15 cellular contexts compared by ENCODE assay signal in the genomic region with DNA sequence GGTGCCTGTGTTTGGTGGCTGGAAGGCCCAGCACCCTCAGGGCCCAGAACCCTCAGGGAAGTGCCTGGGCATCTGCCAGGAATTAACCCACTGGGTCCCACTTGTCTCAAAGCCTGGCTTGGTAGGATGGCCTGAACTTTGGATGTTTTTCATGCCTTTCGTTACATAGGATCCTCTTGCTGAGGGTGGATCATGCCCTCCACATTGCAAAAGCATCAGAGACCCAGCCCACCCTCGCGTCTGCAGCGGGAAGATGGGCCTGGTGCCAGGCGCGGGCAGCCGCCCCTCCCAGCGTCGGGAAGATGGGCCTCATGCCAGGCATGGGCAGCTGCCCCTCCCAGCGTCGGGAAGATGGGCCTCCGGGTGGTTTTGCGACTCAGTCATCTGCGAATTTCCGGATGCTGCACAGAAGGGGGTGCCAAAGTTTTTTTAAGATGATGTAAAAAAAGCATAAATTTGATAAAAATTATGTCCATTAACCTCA. TPM values are rescaled to one million over a fixed set of nuclear protein-coding genes. Genes with fewer than 3 reads are reported as not detected.
DNase-seq lines count a peak whose midpoint lies in the region; ATAC-seq and TF ChIP-seq lines count a peak whose summit lies in the region.
"Had no signal": no experiment of that assay in that cellular context is flagged by ENCODE, and none has a peak within 500 bp of the region (broad histone marks: within the 10 kb centered on the region; RNA-seq: fewer than 3 reads in every experiment).

No MANE protein-coding gene starts in this region.

- DNase-seq in DMS 273 (lab: John Stamatoyannopoulos, UW; ENCODE audit: unreplicated experiment) (peak; percentile 72), NCI-H1092 treated with DMSO at 0.1 percent for 48 hours (lab: John Stamatoyannopoulos, UW) (peak; percentile 90), SK-N-SH (peak; percentile 98), myocyte (ENCODE audit: low read depth) (peak; percentile 57)
- DNase-seq in activated naive CD4-positive, alpha-beta T cell (lab: John Stamatoyannopoulos, UW) = no peak
- DNase-seq: activated CD4-positive, alpha-beta T cell treated with anti-CD3 and anti-CD28 coated beads, Interleukin-2, amount 50 U/mL, for 1 hour; activated T-cell treated with anti-CD3 and anti-CD28 coated beads, Interleukin-2, amount 50 U/mL, for 4 hours; HCEC 1CT; NCI-H1048; stomach had no signal

- TF ChIP-seq CTCF in SK-N-SH (IDR thresholded peaks at IDR 0.05) = 0 out of 2 replicates have a peak, but pooled peaks have one; percentile 9

- POLR2A ChIA-PET in SK-N-SH (lab: Yijun Ruan, JAX) = interaction anchor here (0.9 to 2.8 kb wide), 2 partner anchors 11 to 68 kb away, joined by 3 to 21 read pairs; no protein-coding TSS in a partner anchor

- no peaks in the 10 kb centered on the region; the same call in 1 of the 2 replicates for H3K79me2 ChIP-seq in SK-N-SH (ENCODE audit: insufficient read depth)

- ATAC-seq in GM21367 (IDR thresholded peaks at IDR 0.05; ENCODE audit: unreplicated experiment) (no peak), HG02884 (IDR thresholded peaks at IDR 0.05; ENCODE audit: unreplicated experiment) (no peak), GM18517 (IDR thresholded peaks at IDR 0.05; ENCODE audit: unreplicated experiment) (no peak)
- ATAC-seq: activated T-cell treated with anti-CD3 and anti-CD28 coated beads, Interleukin-2, amount 50 U/mL, for 4 hours had no signal

- peak overlapping the region; percentile 56 to 87 for H3K27ac ChIP-seq in SK-N-SH (ENCODE audit: low read depth in 2 of 2, low read length in 1 of 2)
- H3K27ac ChIP-seq: BLaER1 treated with 17β-estradiol and CSF1 and Interleukin-3, amounts not matched to agents 10 nM and 100 nM; vagina had no signal

- H3K36me3 ChIP-seq in SK-N-SH (replicated peaks in 1 of 2; ENCODE audit: control insufficient read depth in 1 of 2, insufficient read depth in 2 of 2, low read length in 1 of 2) = peaks cover 41 to 60% of the 10 kb centered on the region in 2 experiments

- no peaks in the 10 kb centered on the region for H4K20me1 ChIP-seq in SK-N-SH (ENCODE audit: insufficient read depth)

- peak; percentile 65 to 81; a peak in 3 of 4 replicates for TF ChIP-seq EP300 in SK-N-SH (IDR thresholded peaks at IDR 0.05; ENCODE audit: borderline replicate concordance in 1 of 2, low read depth in 1 of 2, low read length in 1 of 2)

- peaks cover 29% of the 10 kb centered on the region for H3F3A ChIP-seq in SK-N-SH (replicated peaks; ENCODE audit: insufficient read depth)

- no peaks in the 10 kb centered on the region for H3K27me3 ChIP-seq in SK-N-SH (ENCODE audit: insufficient read depth)
- H3K27me3 ChIP-seq: BLaER1 treated with 17β-estradiol and CSF1 and Interleukin-3, amounts not matched to agents 10 nM and 100 nM; stomach; vagina had no signal

- H3K4me2 ChIP-seq in SK-N-SH = peak overlapping the region; percentile 68
- H3K4me2 ChIP-seq: BLaER1 treated with 17β-estradiol and CSF1 and Interleukin-3, amounts not matched to agents 10 nM and 100 nM had no signal

- CTCF ChIA-PET in SK-N-SH (lab: Yijun Ruan, JAX) = interaction anchor here (1.0 to 4.8 kb wide), 8 partner anchors 8 to 459 kb away, joined by 3 to 28 read pairs (median 6); no protein-coding TSS in a partner anchor

- 14% methylated on average over 15 of the region's 15 CpGs for WGBS in SK-N-SH (ENCODE audit: low lambda C conversion rate)

- H3K4me3 ChIP-seq in SK-N-SH (ENCODE audit: low read depth in 2 of 2, low read length in 1 of 2) = no peak overlapping the region
- H3K4me3 ChIP-seq: BLaER1 treated with 17β-estradiol and CSF1 and Interleukin-3, amounts not matched to agents 10 nM and 100 nM; stomach; vagina had no signal

- TF ChIP-seq RAD21 in SK-N-SH (IDR thresholded peaks at IDR 0.05; ENCODE audit: low read length) = no peak; the same call in 1 of the 2 replicates

- H2AFZ ChIP-seq in SK-N-SH (ENCODE audit: low read depth) = 0 out of 2 replicates have a peak overlapping the region, but pooled peaks have one; percentile 40

- H3K9ac ChIP-seq in SK-N-SH = peak overlapping the region; percentile 14
- H3K9ac ChIP-seq: BLaER1 treated with 17β-estradiol and CSF1 and Interleukin-3, amounts not matched to agents 10 nM and 100 nM had no signal

- peaks cover 31 to 38% of the 10 kb centered on the region in 2 experiments for H3K4me1 ChIP-seq in SK-N-SH (ENCODE audit: control insufficient read depth in 1 of 2, insufficient read depth in 2 of 2, low read depth in 1 of 2, low read length in 1 of 2)
- H3K4me1 ChIP-seq: BLaER1 treated with 17β-estradiol and CSF1 and Interleukin-3, amounts not matched to agents 10 nM and 100 nM had no signal

- H3K9me2 ChIP-seq in SK-N-SH = no peaks in the 10 kb centered on the region

- H3K9me3 ChIP-seq in SK-N-SH = no peaks in the 10 kb centered on the region
- H3K9me3 ChIP-seq: BLaER1 treated with 17β-estradiol and CSF1 and Interleukin-3, amounts not matched to agents 10 nM and 100 nM; stomach; vagina had no signal

TF ChIP-seq in SK-N-SH, 30 proteins besides CTCF, POLR2A, EP300 and RAD21 (continues in another document):
- TF ChIP-seq, protein P1, sequence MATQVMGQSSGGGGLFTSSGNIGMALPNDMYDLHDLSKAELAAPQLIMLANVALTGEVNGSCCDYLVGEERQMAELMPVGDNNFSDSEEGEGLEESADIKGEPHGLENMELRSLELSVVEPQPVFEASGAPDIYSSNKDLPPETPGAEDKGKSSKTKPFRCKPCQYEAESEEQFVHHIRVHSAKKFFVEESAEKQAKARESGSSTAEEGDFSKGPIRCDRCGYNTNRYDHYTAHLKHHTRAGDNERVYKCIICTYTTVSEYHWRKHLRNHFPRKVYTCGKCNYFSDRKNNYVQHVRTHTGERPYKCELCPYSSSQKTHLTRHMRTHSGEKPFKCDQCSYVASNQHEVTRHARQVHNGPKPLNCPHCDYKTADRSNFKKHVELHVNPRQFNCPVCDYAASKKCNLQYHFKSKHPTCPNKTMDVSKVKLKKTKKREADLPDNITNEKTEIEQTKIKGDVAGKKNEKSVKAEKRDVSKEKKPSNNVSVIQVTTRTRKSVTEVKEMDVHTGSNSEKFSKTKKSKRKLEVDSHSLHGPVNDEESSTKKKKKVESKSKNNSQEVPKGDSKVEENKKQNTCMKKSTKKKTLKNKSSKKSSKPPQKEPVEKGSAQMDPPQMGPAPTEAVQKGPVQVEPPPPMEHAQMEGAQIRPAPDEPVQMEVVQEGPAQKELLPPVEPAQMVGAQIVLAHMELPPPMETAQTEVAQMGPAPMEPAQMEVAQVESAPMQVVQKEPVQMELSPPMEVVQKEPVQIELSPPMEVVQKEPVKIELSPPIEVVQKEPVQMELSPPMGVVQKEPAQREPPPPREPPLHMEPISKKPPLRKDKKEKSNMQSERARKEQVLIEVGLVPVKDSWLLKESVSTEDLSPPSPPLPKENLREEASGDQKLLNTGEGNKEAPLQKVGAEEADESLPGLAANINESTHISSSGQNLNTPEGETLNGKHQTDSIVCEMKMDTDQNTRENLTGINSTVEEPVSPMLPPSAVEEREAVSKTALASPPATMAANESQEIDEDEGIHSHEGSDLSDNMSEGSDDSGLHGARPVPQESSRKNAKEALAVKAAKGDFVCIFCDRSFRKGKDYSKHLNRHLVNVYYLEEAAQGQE (IDR thresholded peaks at IDR 0.05; ENCODE audit: low read depth, low read length) = no peak
- TF ChIP-seq SIN3A (IDR thresholded peaks at IDR 0.05; ENCODE audit: borderline replicate concordance, low read depth, low read length) = 0 out of 2 replicates have a peak, but pooled peaks have one; percentile 23
- TF ChIP-seq, protein P2, sequence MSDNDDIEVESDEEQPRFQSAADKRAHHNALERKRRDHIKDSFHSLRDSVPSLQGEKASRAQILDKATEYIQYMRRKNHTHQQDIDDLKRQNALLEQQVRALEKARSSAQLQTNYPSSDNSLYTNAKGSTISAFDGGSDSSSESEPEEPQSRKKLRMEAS (IDR thresholded peaks at IDR 0.05; ENCODE audit: low read depth) = peak; percentile 72; the same call in 1 of the 2 replicates
- TF ChIP-seq SMC3 (IDR thresholded peaks at IDR 0.05; ENCODE audit: low read depth, low read length) = peak; percentile 28; the same call in 1 of the 2 replicates
- no peak for TF ChIP-seq MEF2A (IDR thresholded peaks at IDR 0.05; ENCODE audit: borderline replicate concordance, low read depth)
- TF ChIP-seq GATA2 (CRISPR knock-in tag; IDR thresholded peaks at IDR 0.05) = peak; percentile 97
- TF ChIP-seq, protein P3, sequence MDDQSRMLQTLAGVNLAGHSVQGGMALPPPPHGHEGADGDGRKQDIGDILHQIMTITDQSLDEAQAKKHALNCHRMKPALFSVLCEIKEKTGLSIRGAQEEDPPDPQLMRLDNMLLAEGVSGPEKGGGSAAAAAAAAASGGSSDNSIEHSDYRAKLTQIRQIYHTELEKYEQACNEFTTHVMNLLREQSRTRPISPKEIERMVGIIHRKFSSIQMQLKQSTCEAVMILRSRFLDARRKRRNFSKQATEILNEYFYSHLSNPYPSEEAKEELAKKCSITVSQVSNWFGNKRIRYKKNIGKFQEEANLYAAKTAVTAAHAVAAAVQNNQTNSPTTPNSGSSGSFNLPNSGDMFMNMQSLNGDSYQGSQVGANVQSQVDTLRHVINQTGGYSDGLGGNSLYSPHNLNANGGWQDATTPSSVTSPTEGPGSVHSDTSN (IDR thresholded peaks at IDR 0.05) = peak; percentile 49; the same call in 1 of the 2 replicates
- TF ChIP-seq ELF1 (IDR thresholded peaks at IDR 0.05) = peak; percentile 58
- TF ChIP-seq FOSL2 (IDR thresholded peaks at IDR 0.05; ENCODE audit: borderline replicate concordance, low read depth) = peak; percentile 43; the same call in 1 of the 2 replicates

RNA-seq across cellular contexts. Expression of a gene that starts 51.9 kb away (rescaled TPM):
- 50.5 and 63.7 TPM in 2 replicates for polyA plus RNA-seq in SK-N-SH (2012; rRNA removed)
- polyA plus RNA-seq in SK-N-SH (2012; cell fraction: cytosol; rRNA removed) = 43.8 and 69.6 TPM in 2 replicates
- 55.8 and 70.9 TPM in 2 replicates for polyA plus RNA-seq in SK-N-SH (2012; cell fraction: nucleus; rRNA removed)
- 12.3 and 16.4 TPM in 2 replicates for total RNA-seq in myocyte
- 14.8 TPM for polyA plus RNA-seq in myocyte (2012)

RNA-seq across cellular contexts. Expression of a gene that starts 52.5 kb away (rescaled TPM):
- 51.8 and 58.5 TPM in 2 replicates for polyA plus RNA-seq in SK-N-SH (2012; rRNA removed)
- polyA plus RNA-seq in SK-N-SH (2012; cell fraction: cytosol; rRNA removed) = 29.0 and 41.8 TPM in 2 replicates
- polyA plus RNA-seq in SK-N-SH (2012; cell fraction: nucleus; rRNA removed) = 74.3 and 79.4 TPM in 2 replicates
- 38.2 and 40.9 TPM in 2 replicates for total RNA-seq in myocyte
- 24.9 TPM for polyA plus RNA-seq in myocyte (2012)

RNA-seq across cellular contexts. Expression of a gene that starts 53.3 kb away (rescaled TPM):
- polyA plus RNA-seq in SK-N-SH (2012; rRNA removed) = 369 and 560 TPM in 2 replicates
- polyA plus RNA-seq in SK-N-SH (2012; cell fraction: cytosol; rRNA removed) = 137 and 282 TPM in 2 replicates
- 1,170 and 1,470 TPM in 2 replicates for polyA plus RNA-seq in SK-N-SH (2012; cell fraction: nucleus; rRNA removed)
- total RNA-seq in myocyte = 205 and 236 TPM in 2 replicates
- 153 TPM for polyA plus RNA-seq in myocyte (2012)

Comparison
In these comparisons a context has a peak if more than half of its experiments do, and no peak if none do; other contexts are left out.
1. DNase-seq: peak in DMS 273 (single experiment), NCI-H1092 treated with DMSO at 0.1 percent for 48 hours (single experiment), SK-N-SH (single experiment) and myocyte (single experiment); none in activated naive CD4-positive, alpha-beta T cell (0 of 4).